In genomic region chr2:42132966-42133641, GRCh38 we compare ENCODE assay signal across 8 cellular contexts. TPM values are rescaled to one million over a fixed set of nuclear protein-coding genes. Genes with fewer than 3 reads are reported as not detected.
A peak's percentile ranks its signal among the peaks of the same experiment; 100 is the strongest.
DNase-seq lines count a peak whose midpoint lies in the region; TF ChIP-seq lines count a peak whose summit lies in the region.

No MANE protein-coding gene starts in this region.

- H3K27ac Mint-ChIP-seq in glutamatergic neuron (ENCODE audit: unreplicated experiment), result no peak overlapping the region

- H4K20me1 ChIP-seq in GM23248 (ENCODE audit: insufficient read depth), result no peaks in the 10 kb centered on the region

- H3K4me1 Mint-ChIP-seq in glutamatergic neuron (ENCODE audit: low read depth, unreplicated experiment), result peaks cover 22% of the 10 kb centered on the region

- H3K9me3 ChIP-seq in GM23248 (ENCODE audit: low read depth) (no peaks in the 10 kb centered on the region), KOPT-K1 (ENCODE audit: insufficient read depth, low read length, poor library complexity, severe bottlenecking) (no peaks in the 10 kb centered on the region), SK-N-MC (ENCODE audit: low read depth, low read length) (no peaks in the 10 kb centered on the region), tibial nerve (no peaks in the 10 kb centered on the region)

- DNase-seq in EH (ENCODE audit: low read depth) (peak; percentile 97), GM23248 (peak; percentile 99), SK-N-MC (ENCODE audit: low read depth, low spot score) (no peak), glutamatergic neuron (no peak), pons (ENCODE audit: low spot score) (peak; percentile 53), tibial nerve (ENCODE audit: low spot score in 2 of 2) (peak; percentile 58 to 83)
- peak; percentile 74 for DNase-seq in activated naive CD4-positive, alpha-beta T cell treated with anti-CD3 and anti-CD28 coated beads, Interleukin-2, amount 50 U/mL, for 16 hours

- no peaks in the 10 kb centered on the region for H3K27me3 ChIP-seq in GM23248 (replicated peaks; ENCODE audit: insufficient read depth)
- no peaks in the 10 kb centered on the region for H3K27me3 ChIP-seq in tibial nerve

- peak in 1 of 2 donors; percentile 69 for TF ChIP-seq EP300 in tibial nerve (IDR thresholded peaks at IDR 0.05)

- TF ChIP-seq CTCF in glutamatergic neuron (IDR thresholded peaks at IDR 0.05; ENCODE audit: partially characterized antibody, unreplicated experiment), result no peak
- no peak for TF ChIP-seq CTCF in tibial nerve (IDR thresholded peaks at IDR 0.05)

- H3K27ac ChIP-seq in GM23248, result peak overlapping the region; percentile 91
- peak overlapping the region; percentile 57 for H3K27ac ChIP-seq in KOPT-K1 (ENCODE audit: low read depth, low read length, poor library complexity, severe bottlenecking)
- H3K27ac ChIP-seq in SK-N-MC, result no peak overlapping the region
- H3K27ac ChIP-seq in tibial nerve, result peak overlapping the region in 3 of 4 donors; percentile 54 to 74 (median 67)

- 0 to 1% methylated on average over 17 of the region's 17 CpGs for WGBS in GM23248 (ENCODE audit: low coverage in 1 of 2, low lambda C conversion rate in 2 of 2, missing lambda C conversion rate in 2 of 2), 2 experiments
- WGBS in tibial nerve, 2 donors, result 26 to 33% methylated on average over 12 to 17 of the region's 17 CpGs

- H3K27me3 Mint-ChIP-seq in glutamatergic neuron (ENCODE audit: unreplicated experiment), result no peaks in the 10 kb centered on the region

- peak overlapping the region; percentile 75 for H3K4me2 ChIP-seq in GM23248 (ENCODE audit: unreplicated experiment)

- H3K9me2 ChIP-seq in GM23248 (ENCODE audit: insufficient read depth), result no peaks in the 10 kb centered on the region

- H2AFZ ChIP-seq in GM23248, result peak overlapping the region; percentile 36

- TF ChIP-seq POLR2A in tibial nerve (IDR thresholded peaks at IDR 0.05), result no peak

- H3K36me3 Mint-ChIP-seq in glutamatergic neuron (ENCODE audit: unreplicated experiment), result no peaks in the 10 kb centered on the region

- H3K4me3 Mint-ChIP-seq in glutamatergic neuron (ENCODE audit: unreplicated experiment), result peak overlapping the region; percentile 39

- peaks cover 1% of the 10 kb centered on the region for H3K9me3 Mint-ChIP-seq in glutamatergic neuron (ENCODE audit: unreplicated experiment)

- in situ Hi-C loops in GM23248 (cut with MboI), result no loop called here

- H3K4me1 ChIP-seq in GM23248 (ENCODE audit: insufficient read depth), result peaks cover 38% of the 10 kb centered on the region
- peaks cover 0 to 55% (median 19%) of the 10 kb centered on the region in 4 donors for H3K4me1 ChIP-seq in tibial nerve

- H3K79me2 ChIP-seq in GM23248 (ENCODE audit: insufficient read depth), result no peaks in the 10 kb centered on the region

- peaks cover 44% of the 10 kb centered on the region for H3F3A ChIP-seq in GM23248 (ENCODE audit: insufficient read depth)

- H3K4me3 ChIP-seq in GM23248, result peak overlapping the region; percentile 64
- peak overlapping the region; percentile 54 for H3K4me3 ChIP-seq in SK-N-MC
- peak overlapping the region in 2 of 4 donors; percentile 6 to 16 for H3K4me3 ChIP-seq in tibial nerve

- H3K9ac ChIP-seq in GM23248 (peak overlapping the region; percentile 58), SK-N-MC (ENCODE audit: insufficient read length) (no peak overlapping the region)

- no peaks in the 10 kb centered on the region for H3K36me3 ChIP-seq in GM23248 (ENCODE audit: low read depth)
- no peaks in the 10 kb centered on the region for H3K36me3 ChIP-seq in KOPT-K1 (ENCODE audit: insufficient read depth, low read length)
- no peaks in the 10 kb centered on the region for H3K36me3 ChIP-seq in SK-N-MC (ENCODE audit: insufficient read depth, low read length)
- no peaks in the 10 kb centered on the region for H3K36me3 ChIP-seq in tibial nerve

RNA-seq across cellular contexts. Expression of gene EML4, which starts 36.0 kb away (rescaled TPM):
- total RNA-seq in GM23248 (2014; rRNA removed; shearing (Covaris generic)), result 19.3 and 21.8 TPM in 2 replicates
- polyA plus RNA-seq in GM23248 (2016; fragmentation: Nextera tagmentation; extraction: Ambion mirVana), result 21.0 and 21.7 TPM in 2 replicates
- total RNA-seq in glutamatergic neuron (ENCODE audit: unreplicated experiment), result 50.8 TPM
- total RNA-seq in tibial nerve, result 10 to 100 TPM; 20.8 to 29.8 (median 25.3) TPM

Comparison
In these comparisons a context has a peak if more than half of its experiments do, and no peak if none do; other contexts are left out.
1. DNase-seq: peak in EH (single experiment), GM23248 (single experiment), activated naive CD4-positive, alpha-beta T cell treated with anti-CD3 and anti-CD28 coated beads, Interleukin-2, amount 50 U/mL, for 16 hours (single experiment), pons (single experiment) and tibial nerve (2 of 2); none in SK-N-MC (single experiment) and glutamatergic neuron (single experiment).